8 cellular contexts compared by ENCODE assay signal in the genomic region with DNA sequence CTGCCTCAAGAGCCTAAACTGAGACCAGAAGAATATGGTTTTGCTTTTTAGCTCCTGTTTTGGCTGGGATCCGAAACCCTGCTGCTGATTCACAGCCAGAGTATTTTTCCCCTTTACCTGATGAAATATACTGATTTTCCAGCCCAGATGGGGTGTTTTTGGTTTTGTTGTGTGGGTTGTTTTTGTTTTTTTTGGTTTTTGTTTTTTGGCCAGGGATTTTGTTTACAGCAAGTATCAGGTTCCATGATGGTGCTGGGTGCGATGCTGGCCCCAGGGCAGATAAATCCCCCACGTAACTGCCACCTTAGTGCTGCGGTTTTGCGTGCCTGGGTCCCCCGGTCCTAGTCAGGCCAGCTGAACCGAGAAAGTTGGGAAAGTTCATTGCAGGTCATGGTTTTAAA.
DNase-seq lines count a peak whose midpoint lies in the region; ATAC-seq, FAIRE-seq and TF ChIP-seq lines count a peak whose summit lies in the region.

No MANE protein-coding gene starts in this region.

- peak overlapping the region; percentile 63; the same call in 1 of the 2 replicates for H3K4me2 ChIP-seq in SK-N-SH

- H3K9ac ChIP-seq in SK-N-SH = no peak overlapping the region

- no peaks in the 10 kb centered on the region for H3K27me3 ChIP-seq in CD4-positive, alpha-beta memory T cell (ENCODE audit: insufficient read depth, low read length)
- peaks cover 54% of the 10 kb centered on the region for H3K27me3 ChIP-seq in SK-N-SH (ENCODE audit: insufficient read depth)
- peaks cover 13% of the 10 kb centered on the region for H3K27me3 ChIP-seq in foreskin keratinocyte
- H3K27me3 ChIP-seq in gastrocnemius medialis = no peaks in the 10 kb centered on the region
- no peaks in the 10 kb centered on the region for H3K27me3 ChIP-seq in H7 (ENCODE audit: control insufficient read depth, insufficient read depth, low read length)

- no peaks in the 10 kb centered on the region for H3K9me2 ChIP-seq in SK-N-SH

- H3K79me2 ChIP-seq in SK-N-SH (ENCODE audit: insufficient read depth) = no peaks in the 10 kb centered on the region

- H3K4me1 Mint-ChIP-seq in CD4-positive, alpha-beta memory T cell = peaks cover 70 to 100% (median 88%) of the 10 kb centered on the region in 4 donors

- in situ Hi-C loops in gastrocnemius medialis (cut with MboI; ENCODE audit: low sequenced_read_pairs in 4 of 4) = loop anchor here in 1 of 4 donors (5.0 kb wide), 1 partner anchor 34 kb away; no protein-coding TSS in a partner anchor

- peaks cover 36% of the 10 kb centered on the region for H4K20me1 ChIP-seq in SK-N-SH (ENCODE audit: insufficient read depth)

- H3K9me3 Mint-ChIP-seq in CD4-positive, alpha-beta memory T cell = no peaks in the 10 kb centered on the region

- H3K9me3 ChIP-seq in CD4-positive, alpha-beta memory T cell (ENCODE audit: control insufficient read depth in 1 of 2, low read length in 2 of 2) = no peaks in the 10 kb centered on the region
- H3K9me3 ChIP-seq in SK-N-SH (no peaks in the 10 kb centered on the region), gastrocnemius medialis (no peaks in the 10 kb centered on the region)

- peak overlapping the region in 5 of 7 donors; percentile 24 to 81 (median 43) for H3K27ac Mint-ChIP-seq in CD4-positive, alpha-beta memory T cell

- no peak for TF ChIP-seq POLR2A in gastrocnemius medialis (IDR thresholded peaks at IDR 0.05)

- H3K4me3 ChIP-seq in CD4-positive, alpha-beta memory T cell (ENCODE audit: low read length in 2 of 2) = no peak overlapping the region
- H3K4me3 ChIP-seq in SK-N-SH (ENCODE audit: low read depth in 2 of 2, low read length in 1 of 2) = peak overlapping the region in 1 of 2 experiments; percentile 14; a peak in 2 of 4 replicates
- H3K4me3 ChIP-seq in gastrocnemius medialis = peak overlapping the region; percentile 4 to 62 (median 35)
- no peak overlapping the region for H3K4me3 ChIP-seq in H7 (ENCODE audit: insufficient read depth, low read depth, low read length)

- H3K36me3 ChIP-seq in CD4-positive, alpha-beta memory T cell (ENCODE audit: insufficient read depth, low read length) = no peaks in the 10 kb centered on the region
- no peaks in the 10 kb centered on the region for H3K36me3 ChIP-seq in SK-N-SH (replicated peaks in 1 of 2; ENCODE audit: control insufficient read depth in 1 of 2, insufficient read depth in 2 of 2, low read length in 1 of 2)
- H3K36me3 ChIP-seq in gastrocnemius medialis = peaks cover 0 to 5% of the 10 kb centered on the region in 2 donors
- H3K36me3 ChIP-seq in H7 (replicated peaks; ENCODE audit: control insufficient read depth, insufficient read depth, low read length) = no peaks in the 10 kb centered on the region

- TF ChIP-seq CTCF in SK-N-SH (IDR thresholded peaks at IDR 0.05) (no peak), foreskin keratinocyte (conservative IDR thresholded peaks at IDR 0.05) (no peak), gastrocnemius medialis (IDR thresholded peaks at IDR 0.05 in 4 of 5, conservative IDR thresholded peaks at IDR 0.05 in 1 of 5) (no peak)

- no peak for TF ChIP-seq RAD21 in SK-N-SH (IDR thresholded peaks at IDR 0.05; ENCODE audit: low read length)

- H2AFZ ChIP-seq in SK-N-SH (ENCODE audit: low read depth) = no peak overlapping the region; the same call in 1 of the 2 replicates

- ATAC-seq in foreskin keratinocyte (peak; percentile 40), gastrocnemius medialis (peak in 1 of 2 donors; percentile 2)

- peaks cover 0 to 3% of the 10 kb centered on the region in 2 donors for H3K36me3 Mint-ChIP-seq in CD4-positive, alpha-beta memory T cell

- peaks cover 5% of the 10 kb centered on the region for H3F3A ChIP-seq in SK-N-SH (replicated peaks; ENCODE audit: insufficient read depth)

- no peak for FAIRE-seq in GM19239 (lab: Jason Lieb, UNC)

- no peak for DNase-seq in CD4-positive, alpha-beta memory T cell
- DNase-seq in SK-N-SH (no peak), foreskin keratinocyte (peak; percentile 56 to 77), gastrocnemius medialis (peak; percentile 73 to 86), GM19239 (ENCODE audit: insufficient read length, low spot score) (no peak), GM19240 (ENCODE audit: insufficient read length, low spot score) (no peak), H7 (no peak), medulla oblongata (ENCODE audit: extremely low spot score) (no peak)

- TF ChIP-seq EP300 in SK-N-SH (IDR thresholded peaks at IDR 0.05; ENCODE audit: borderline replicate concordance in 1 of 2, low read depth in 1 of 2, low read length in 1 of 2) = no peak

- POLR2A ChIA-PET in CD4-positive, alpha-beta memory T cell (lab: Charles Lee; ENCODE audit: partially characterized antibody) = interaction anchor here (1.1 to 9.3 kb wide), 2 partner anchors 11 to 17 kb away, joined by 3 to 126 read pairs; no protein-coding TSS in a partner anchor
- POLR2A ChIA-PET in SK-N-SH (lab: Yijun Ruan, JAX) = no interaction called here

- no peaks in the 10 kb centered on the region for H3K27me3 Mint-ChIP-seq in CD4-positive, alpha-beta memory T cell

- H3K4me3 Mint-ChIP-seq in CD4-positive, alpha-beta memory T cell = peak overlapping the region in 3 of 8 donors; percentile 6 to 16 (median 11)

- intact Hi-C loops in CD4-positive, alpha-beta memory T cell (cut with micrococcal nuclease) = loop anchor here (5.0 to 10.0 kb wide), 3 partner anchors 274 to 848 kb away; a partner anchor contains a TSS
- intact Hi-C loops in gastrocnemius medialis (cut with DNase I; ENCODE audit: low total_unique reads) = loop anchor here (1.0 to 5.0 kb wide), 4 partner anchors 16 to 134 kb away; a partner anchor contains a TSS

- H3K4me1 ChIP-seq in CD4-positive, alpha-beta memory T cell (ENCODE audit: insufficient read depth, low read length) = peaks cover 85% of the 10 kb centered on the region
- H3K4me1 ChIP-seq in SK-N-SH (ENCODE audit: control insufficient read depth in 1 of 2, insufficient read depth in 2 of 2, low read depth in 1 of 2, low read length in 1 of 2) (peaks cover 39 to 46% of the 10 kb centered on the region in 2 experiments), foreskin keratinocyte (peaks cover 52% of the 10 kb centered on the region), gastrocnemius medialis (peaks cover 78 to 89% of the 10 kb centered on the region in 2 donors)

- WGBS in SK-N-SH (ENCODE audit: low lambda C conversion rate) = 4% methylated on average over 7 of the region's 7 CpGs

- no peak overlapping the region for H3K27ac ChIP-seq in CD4-positive, alpha-beta memory T cell (ENCODE audit: low read depth, low read length)
- no peak overlapping the region for H3K27ac ChIP-seq in SK-N-SH (ENCODE audit: low read depth in 2 of 2, low read length in 1 of 2)
- peak overlapping the region; percentile 95 for H3K27ac ChIP-seq in foreskin keratinocyte
- peak overlapping the region; percentile 94 to 99 (median 96) for H3K27ac ChIP-seq in gastrocnemius medialis

- CTCF ChIA-PET in CD4-positive, alpha-beta memory T cell (lab: Charles Lee; ENCODE audit: partially characterized antibody) = no interaction called here
- CTCF ChIA-PET in SK-N-SH (lab: Yijun Ruan, JAX) = interaction anchor here (1.2 to 7.8 kb wide), 5 partner anchors 17 to 267 kb away, joined by 3 to 47 read pairs (median 4); no protein-coding TSS in a partner anchor

TF ChIP-seq in SK-N-SH, 30 proteins besides CTCF, POLR2A, EP300 and RAD21:
- TF ChIP-seq GATA2 (CRISPR knock-in tag; IDR thresholded peaks at IDR 0.05) (no peak), MXI1 (IDR thresholded peaks at IDR 0.05; ENCODE audit: low read depth, low read length) (no peak), FOSL2 (IDR thresholded peaks at IDR 0.05; ENCODE audit: borderline replicate concordance, low read depth) (0 out of 2 replicates have a peak, but pooled peaks have one; percentile 1)
- TF ChIP-seq, protein P1, sequence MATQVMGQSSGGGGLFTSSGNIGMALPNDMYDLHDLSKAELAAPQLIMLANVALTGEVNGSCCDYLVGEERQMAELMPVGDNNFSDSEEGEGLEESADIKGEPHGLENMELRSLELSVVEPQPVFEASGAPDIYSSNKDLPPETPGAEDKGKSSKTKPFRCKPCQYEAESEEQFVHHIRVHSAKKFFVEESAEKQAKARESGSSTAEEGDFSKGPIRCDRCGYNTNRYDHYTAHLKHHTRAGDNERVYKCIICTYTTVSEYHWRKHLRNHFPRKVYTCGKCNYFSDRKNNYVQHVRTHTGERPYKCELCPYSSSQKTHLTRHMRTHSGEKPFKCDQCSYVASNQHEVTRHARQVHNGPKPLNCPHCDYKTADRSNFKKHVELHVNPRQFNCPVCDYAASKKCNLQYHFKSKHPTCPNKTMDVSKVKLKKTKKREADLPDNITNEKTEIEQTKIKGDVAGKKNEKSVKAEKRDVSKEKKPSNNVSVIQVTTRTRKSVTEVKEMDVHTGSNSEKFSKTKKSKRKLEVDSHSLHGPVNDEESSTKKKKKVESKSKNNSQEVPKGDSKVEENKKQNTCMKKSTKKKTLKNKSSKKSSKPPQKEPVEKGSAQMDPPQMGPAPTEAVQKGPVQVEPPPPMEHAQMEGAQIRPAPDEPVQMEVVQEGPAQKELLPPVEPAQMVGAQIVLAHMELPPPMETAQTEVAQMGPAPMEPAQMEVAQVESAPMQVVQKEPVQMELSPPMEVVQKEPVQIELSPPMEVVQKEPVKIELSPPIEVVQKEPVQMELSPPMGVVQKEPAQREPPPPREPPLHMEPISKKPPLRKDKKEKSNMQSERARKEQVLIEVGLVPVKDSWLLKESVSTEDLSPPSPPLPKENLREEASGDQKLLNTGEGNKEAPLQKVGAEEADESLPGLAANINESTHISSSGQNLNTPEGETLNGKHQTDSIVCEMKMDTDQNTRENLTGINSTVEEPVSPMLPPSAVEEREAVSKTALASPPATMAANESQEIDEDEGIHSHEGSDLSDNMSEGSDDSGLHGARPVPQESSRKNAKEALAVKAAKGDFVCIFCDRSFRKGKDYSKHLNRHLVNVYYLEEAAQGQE (IDR thresholded peaks at IDR 0.05; ENCODE audit: low read depth, low read length) = no peak
TF ChIP-seq in SK-N-SH: peak in this region for 1.

Comparison
In these comparisons a context has a peak if more than half of its experiments do, and no peak if none do; other contexts are left out.
1. DNase-seq: peak in foreskin keratinocyte (2 of 2) and gastrocnemius medialis (2 of 2); none in CD4-positive, alpha-beta memory T cell (0 of 5), SK-N-SH (single experiment), GM19239 (single experiment), GM19240 (single experiment), H7 (single experiment) and medulla oblongata (single experiment).
2. H3K27ac ChIP-seq: peak in foreskin keratinocyte (single experiment) and gastrocnemius medialis (4 of 4); none in CD4-positive, alpha-beta memory T cell (single experiment) and SK-N-SH (0 of 2).
3. H3K4me3 ChIP-seq: peak in gastrocnemius medialis (4 of 4); none in CD4-positive, alpha-beta memory T cell (0 of 2) and H7 (single experiment).